Comparison of ENCODE assay signal across 19 cellular contexts in genomic region chr13:112723771-112724170, GRCh38. TPM values are rescaled to one million over a fixed set of nuclear protein-coding genes. Genes with fewer than 3 reads are reported as not detected.
DNase-seq lines count a peak whose midpoint lies in the region; ATAC-seq, FAIRE-seq and TF ChIP-seq lines count a peak whose summit lies in the region.
"Had no signal": no experiment of that assay in that cellular context is flagged by ENCODE, and none has a peak within 500 bp of the region (broad histone marks: within the 10 kb centered on the region; RNA-seq: fewer than 3 reads in every experiment).

No MANE protein-coding gene starts in this region.

- no peaks in the 10 kb centered on the region for H3K9me1 ChIP-seq in K562 (ENCODE audit: control insufficient read depth, insufficient read depth, low read length)

- no peaks in the 10 kb centered on the region for H3K36me3 ChIP-seq in HCT116 (ENCODE audit: control insufficient read depth in 1 of 2, insufficient read depth in 2 of 2, low read length in 2 of 2)
- H3K36me3 ChIP-seq in K562 (ENCODE audit: control insufficient read depth, insufficient read depth, low read length), result 0 out of 3 replicates have a peak, but pooled peaks cover 2% of the 10 kb centered on the region
- H3K36me3 ChIP-seq in lung (ENCODE audit: control insufficient read depth in 2 of 2, insufficient read depth in 2 of 2, low read length in 2 of 2), result peaks cover 0 to 4% of the 10 kb centered on the region in 2 donors
- H3K36me3 ChIP-seq in testis (ENCODE audit: low read depth, missing control alignments), result no peaks in the 10 kb centered on the region

- TF ChIP-seq RAD21 in HCT116 (IDR thresholded peaks at IDR 0.05; ENCODE audit: low read depth) (no peak), K562 (CRISPR knock-in tag; conservative IDR thresholded peaks at IDR 0.05 in 1 of 2, IDR thresholded peaks at IDR 0.05 in 1 of 2) (no peak)

- peaks cover 52% of the 10 kb centered on the region for H3K79me2 ChIP-seq in HCT116 (ENCODE audit: insufficient read depth, low read length)
- peaks cover 50% of the 10 kb centered on the region for H3K79me2 ChIP-seq in K562 (ENCODE audit: control insufficient read depth, insufficient read depth, low read length)

- FAIRE-seq in K562 (lab: Jason Lieb, UNC) (no peak), HTR-8/SVneo (lab: Jason Lieb, UNC) (no peak)
- FAIRE-seq: TTC549 had no signal

- BruUV-seq in HCT116 (replicated peaks; lab: Mats Ljungman, UMichigan) (no TSS peak), K562 (replicated peaks; lab: Mats Ljungman, UMichigan) (no TSS peak)

- TF ChIP-seq CTCF in HCT116 (IDR thresholded peaks at IDR 0.05 in 2 of 3, conservative IDR thresholded peaks at IDR 0.05 in 1 of 3; ENCODE audit: borderline replicate concordance in 1 of 3, insufficient read depth in 1 of 3, low read depth in 2 of 3, low read length in 2 of 3), result no peak
- TF ChIP-seq CTCF in K562 (IDR thresholded peaks at IDR 0.05 in 2 of 3, conservative IDR thresholded peaks at IDR 0.05 in 1 of 3; ENCODE audit: insufficient read depth in 2 of 3, low read depth in 1 of 3, low read length in 3 of 3), result no peak
- no peak for TF ChIP-seq CTCF in lung (IDR thresholded peaks at IDR 0.05; ENCODE audit: control extremely low read depth, extremely low read depth)
- TF ChIP-seq CTCF in testis (IDR thresholded peaks at IDR 0.05), result no peak

- H3K27ac ChIP-seq in HCT116 (ENCODE audit: low read depth, low read length), result peak overlapping the region; percentile 95
- H3K27ac ChIP-seq in K562 (ENCODE audit: extremely low read depth, low read depth, low read length), result peak overlapping the region; percentile 52; the same call in 1 of the 3 replicates
- peak overlapping the region; percentile 61 to 91 for H3K27ac ChIP-seq in lung (ENCODE audit: low read depth in 1 of 2, low read length in 1 of 2)
- peak overlapping the region; percentile 44 to 59 for H3K27ac ChIP-seq in testis

- TF ChIP-seq POLR2A in HCT116 (IDR thresholded peaks at IDR 0.05; ENCODE audit: borderline replicate concordance, extremely low read depth, insufficient read depth, insufficient read length) (no peak), K562 (conservative IDR thresholded peaks at IDR 0.05) (no peak), testis (IDR thresholded peaks at IDR 0.05) (no peak)

- no peaks in the 10 kb centered on the region for H3K9me3 ChIP-seq in HCT116 (ENCODE audit: control insufficient read depth in 1 of 2, insufficient read depth in 1 of 2, low read depth in 1 of 2, low read length in 2 of 2)
- no peaks in the 10 kb centered on the region for H3K9me3 ChIP-seq in K562 (replicated peaks; ENCODE audit: control insufficient read depth, insufficient read depth, low read depth, low read length)
- H3K9me3 ChIP-seq in lung (ENCODE audit: control insufficient read depth in 2 of 2, insufficient read depth in 1 of 2, low read length in 1 of 2), result no peaks in the 10 kb centered on the region
- no peaks in the 10 kb centered on the region for H3K9me3 ChIP-seq in testis

- no peaks in the 10 kb centered on the region for H4K20me1 ChIP-seq in HCT116 (ENCODE audit: insufficient read depth)
- peaks cover 22% of the 10 kb centered on the region; the same call in 1 of the 2 replicates for H4K20me1 ChIP-seq in K562 (replicated peaks; ENCODE audit: control insufficient read depth, insufficient read depth, low read length)

- H2AFZ ChIP-seq in HCT116 (ENCODE audit: low read depth, low read length, poor library complexity, severe bottlenecking) (no peak overlapping the region), K562 (ENCODE audit: low read depth, low read length) (no peak overlapping the region)
- H2AFZ ChIP-seq: GM23338 had no signal

- H3K4me1 ChIP-seq in HCT116 (ENCODE audit: control insufficient read depth in 1 of 2, insufficient read depth in 2 of 2, low read length in 2 of 2) (peaks cover 67 to 79% of the 10 kb centered on the region in 2 experiments), K562 (replicated peaks in 1 of 2; ENCODE audit: control insufficient read depth in 2 of 2, insufficient read depth in 2 of 2, low read length in 2 of 2) (peaks cover 25 to 48% of the 10 kb centered on the region in 2 experiments), lung (ENCODE audit: control insufficient read depth in 2 of 2, insufficient read depth in 2 of 2, low read length in 2 of 2) (peaks cover 10 to 36% of the 10 kb centered on the region in 2 donors), testis (peaks cover 22% of the 10 kb centered on the region)

- TF ChIP-seq EP300 in K562 (IDR thresholded peaks at IDR 0.05; ENCODE audit: low read length), result no peak

- ATAC-seq in HCT116 (no peak), K562 (no peak), lung (ENCODE audit: insufficient read depth, low FRiP score) (no peak)
- ATAC-seq: activated naive CD8-positive, alpha-beta T cell treated with anti-CD3 and anti-CD28 coated beads, Interleukin-2, amount 50 U/mL, for 24 hours; activated T-helper 17 cell treated with anti-CD3 and anti-CD28 coated beads, Interleukin-2, amount 50 U/mL, for 72 hours; GM23338 had no signal

- POLR2A ChIA-PET in HCT116 (lab: Charles Lee), result no interaction called here
- POLR2A ChIA-PET in K562 (lab: Yijun Ruan, JAX), result interaction anchor here (0.7 kb wide), 1 partner anchor 29 kb away, joined by 4 read pairs; no protein-coding TSS in a partner anchor

- H3K27me3 ChIP-seq in HCT116 (ENCODE audit: insufficient read depth, low read length) (no peaks in the 10 kb centered on the region), K562 (ENCODE audit: control insufficient read depth in 2 of 2, insufficient read depth in 2 of 2, low read length in 2 of 2) (no peaks in the 10 kb centered on the region), lung (ENCODE audit: control insufficient read depth, insufficient read depth) (no peaks in the 10 kb centered on the region), testis (no peaks in the 10 kb centered on the region)

- intact Hi-C loops in HCT116 (cut with micrococcal nuclease), result loop anchor here (1.0 to 2.0 kb wide), 2 partner anchors 12 to 33 kb away; partner anchors contain the start of gene ATP11A
- intact Hi-C loops in K562 (cut with micrococcal nuclease), result no loop called here
- intact Hi-C loops in testis (cut with DNase I; ENCODE audit: low total_unique reads), result no loop called here

- H3K9me2 ChIP-seq in HCT116 (ENCODE audit: insufficient read depth), result no peaks in the 10 kb centered on the region

- 0 out of 4 replicates have a peak overlapping the region, but pooled peaks of 1 of the 2 experiments have one; percentile 12 for H3K4me3 ChIP-seq in HCT116 (replicated peaks in 1 of 2; ENCODE audit: low read depth in 1 of 2, low read length in 2 of 2)
- no peak overlapping the region for H3K4me3 ChIP-seq in K562
- H3K4me3 ChIP-seq in lung, result no peak overlapping the region
- H3K4me3 ChIP-seq in testis, result no peak overlapping the region
- H3K4me3 ChIP-seq: GM23338 had no signal

- WGBS in K562 (ENCODE audit: insufficient coverage, low coverage, missing lambda C conversion rate), result 94% methylated on average over 11 of the region's 17 CpGs
- 88 to 96% methylated on average over 17 of the region's 17 CpGs for WGBS in lung, 2 donors
- 94 to 97% methylated on average over 16 to 17 of the region's 17 CpGs for WGBS in testis, 2 donors

- peak overlapping the region; percentile 50 for H3K9ac ChIP-seq in HCT116 (ENCODE audit: low read length)
- no peak overlapping the region for H3K9ac ChIP-seq in K562 (ENCODE audit: insufficient read depth in 1 of 2, low read depth in 2 of 2, low read length in 2 of 2)

- no peak for DNase-seq in HCT116 (ENCODE audit: low read depth, low spot score)
- no peak for DNase-seq in K562 (ENCODE audit: extremely low read depth in 1 of 4, low spot score in 3 of 4)
- no peak for DNase-seq in lung (ENCODE audit: low spot score)
- no peak for DNase-seq in testis
- DNase-seq in HTR-8/SVneo (ENCODE audit: insufficient read length, low spot score), result no peak
- no peak for DNase-seq in T-helper 1 cell
- DNase-seq in activated CD8-positive, alpha-beta memory T cell treated with anti-CD3 and anti-CD28 coated beads, Interleukin-2, amount 50 U/mL, for 48 hours, result no peak
- DNase-seq: activated CD4-positive, alpha-beta T cell treated with anti-CD3 and anti-CD28 coated beads for 4 hours; activated naive CD8-positive, alpha-beta T cell treated with anti-CD3 and anti-CD28 coated beads, Interleukin-2, amount 50 U/mL, for 24 hours; immature natural killer cell; NCI-H1436 treated with DMSO at 0.1 percent for 48 hours; NCI-H2171; NCI-H526; nucleus accumbens; SHP77; stimulated activated CD4-positive, alpha-beta T cell treated with anti-CD3 and anti-CD28 coated beads, Interleukin-15, amount 100 ng/mL, for 24 hours had no signal

- CTCF ChIA-PET in HCT116 (lab: Charles Lee) (no interaction called here), K562 (lab: Yijun Ruan, JAX; ENCODE audit: low intra/inter-chr PET ratio) (no interaction called here)

- H3K4me2 ChIP-seq in HCT116 (ENCODE audit: low read length) (peak overlapping the region; percentile 73), K562 (ENCODE audit: insufficient read depth, low read length) (no peak overlapping the region)
- H3K4me2 ChIP-seq: GM23338 had no signal

- in situ Hi-C loops in K562 (cut with MboI), result no loop called here

- RAD21 ChIA-PET in HCT116 (lab: Charles Lee; ENCODE audit: low non-redundant PET in 1 of 2, low total read pairs in 2 of 2, uncharacterized antibody in 2 of 2, unreplicated experiment in 2 of 2), result no interaction called here

TF ChIP-seq in K562, 482 proteins besides CTCF, POLR2A, EP300 and RAD21 (continues in another document):
- no peak for TF ChIP-seq NONO (IDR thresholded peaks at IDR 0.05; ENCODE audit: low read depth in 2 of 2, low read length in 1 of 2)

RNA-seq across cellular contexts. Expression of gene ATP11A, which starts 33.9 kb away (rescaled TPM):
- total RNA-seq in HCT116 (2021; ENCODE audit: unreplicated experiment) (80.4 TPM), K562 (2014; rRNA removed) (4.2 and 5.4 TPM in 2 replicates), K562 (2014; rRNA removed; fragmentation: Illumina TruSeq; extraction: Trizol) (4.8 and 5.5 TPM in 2 replicates), K562 (2015; rRNA removed; fragmentation: Illumina TruSeq; extraction: Trizol) (3.4 TPM in 2 replicates), K562 (2021) (28.6 and 34.2 TPM in 2 replicates), lung (100 to 1,000 TPM; 262 to 317 TPM), testis (100 to 1,000 TPM; 112 to 122 TPM)
- polyA plus RNA-seq in HCT116 (2012), result 31.7 and 37.4 TPM in 2 replicates
- total RNA-seq in K562 (2011; cell fraction: chromatin; rRNA removed; ENCODE audit: low replicate concordance), result 106 and 127 TPM in 2 replicates
- 46.5 and 55.5 TPM in 2 replicates for total RNA-seq in K562 (2011; cell fraction: nucleolus; rRNA removed)
- total RNA-seq in K562 (2011; cell fraction: nucleoplasm; rRNA removed), result 73.7 and 99.4 TPM in 2 replicates
- polyA plus RNA-seq in K562 (2011; rRNA removed) (2.9 and 4.3 TPM in 2 replicates), K562 (2014; fragmentation: Illumina TruSeq; extraction: Trizol) (9.0 and 11.1 TPM in 2 replicates), K562 (2014; fragmentation: Nextera tagmentation; extraction: Ambion mirVana) (under 1 TPM; 0.38 to 0.55 TPM), K562 (2014; rRNA removed) (8.4 and 8.6 TPM in 2 replicates), lung (10 to 100 TPM; 46.3 to 62.9 TPM), testis (ENCODE audit: insufficient read depth, low read depth, low replicate concordance) (34.4 TPM)
- polyA plus RNA-seq in K562 (2011; cell fraction: cytosol; rRNA removed), result 3.6 and 3.8 TPM in 2 replicates
- polyA plus RNA-seq in K562 (2011; cell fraction: nucleus; rRNA removed), result 41.4 and 54.7 TPM in 2 replicates
- polyA plus RNA-seq in K562 (2012), result 9.8 and 16.5 TPM in 2 replicates
- polyA minus RNA-seq in K562 (2011; rRNA and poly(A)+ RNA removed), result 8.1 and 10.1 TPM in 2 replicates
- polyA minus RNA-seq in K562 (2011; cell fraction: cytosol; rRNA and poly(A)+ RNA removed), result 9.3 and 15.4 TPM in 2 replicates
- 19.8 and 28.4 TPM in 2 replicates for polyA minus RNA-seq in K562 (2011; cell fraction: nucleus; rRNA and poly(A)+ RNA removed)
